ENCODE assay signal across 1 cellular context in genomic region chr17:18191967-18192366, GRCh38.
TF ChIP-seq lines count a peak whose summit lies in the region.

No MANE protein-coding gene starts in this region.

TF ChIP-seq in SK-N-SH, 30 proteins besides CTCF, POLR2A, EP300 and RAD21 (continued from another document):
- TF ChIP-seq PBX3 (IDR thresholded peaks at IDR 0.05), result no peak
- no peak for TF ChIP-seq TCF12 (IDR thresholded peaks at IDR 0.05)
- no peak for TF ChIP-seq GABPA (IDR thresholded peaks at IDR 0.05; ENCODE audit: low read depth)
- no peak for TF ChIP-seq NRF1 (IDR thresholded peaks at IDR 0.05; ENCODE audit: low read depth, low read length)
- no peak for TF ChIP-seq FOXJ3 (CRISPR knock-in tag; IDR thresholded peaks at IDR 0.05)
- no peak for TF ChIP-seq SMC3 (IDR thresholded peaks at IDR 0.05; ENCODE audit: low read depth, low read length)
- TF ChIP-seq FOXM1 (IDR thresholded peaks at IDR 0.05; ENCODE audit: low read depth), result no peak
- no peak for TF ChIP-seq RFX5 (IDR thresholded peaks at IDR 0.05; ENCODE audit: low read length)
- TF ChIP-seq JUND (IDR thresholded peaks at IDR 0.05), result no peak
- no peak for TF ChIP-seq ZBTB33 (IDR thresholded peaks at IDR 0.05; ENCODE audit: borderline replicate concordance, low read depth)
